ENCODE assay signal across 16 cellular contexts in the genomic region with DNA sequence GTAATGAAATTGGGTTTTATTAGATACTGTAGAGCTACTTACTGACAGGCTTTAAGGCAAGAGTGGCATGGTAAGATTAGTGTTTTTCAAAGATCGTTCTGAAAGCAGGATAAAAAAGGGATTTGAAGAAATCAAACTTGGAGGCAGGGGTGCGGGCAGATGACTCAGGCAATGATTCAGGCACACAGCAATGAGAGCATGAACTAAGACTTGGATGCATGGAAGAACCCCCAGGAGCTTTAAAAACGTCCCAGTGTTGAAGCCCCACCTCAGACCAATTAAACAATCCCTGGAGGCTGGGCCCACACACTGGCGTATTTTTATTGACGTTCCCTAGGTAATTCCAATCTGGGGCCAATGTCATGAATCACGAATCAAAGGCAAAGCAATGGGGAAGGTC.
DNase-seq lines count a peak whose midpoint lies in the region.
"Had no signal": no experiment of that assay in that cellular context is flagged by ENCODE, and none has a peak within 500 bp of the region (broad histone marks: within the 10 kb centered on the region; RNA-seq: fewer than 3 reads in every experiment).

No MANE protein-coding gene starts in this region.

- no peaks in the 10 kb centered on the region for H3K9me2 ChIP-seq in Karpas-422 (replicated peaks; ENCODE audit: insufficient read depth, low read length)

- POLR2A ChIA-PET in activated CD4-positive, alpha-beta memory T cell treated with anti-CD3 and anti-CD28 coated beads, Interleukin-2, amount 10 ng/mL, durations not matched to agents 7 days and 5 days (lab: Charles Lee) = no interaction called here
- POLR2A ChIA-PET in activated CD4-positive, alpha-beta memory T cell treated with anti-CD3 and anti-CD28 coated beads for 36 hours (lab: Charles Lee) = no interaction called here

- H3K27me3 ChIP-seq in Karpas-422 (ENCODE audit: low read length) = no peaks in the 10 kb centered on the region
- H3K27me3 ChIP-seq: thyroid gland had no signal

- H3K27ac ChIP-seq in Karpas-422 (ENCODE audit: low read length) = no peak overlapping the region
- H3K27ac ChIP-seq: C4-2B, psoas muscle, thyroid gland had no signal

- no peaks in the 10 kb centered on the region for H3K4me1 ChIP-seq in Karpas-422 (ENCODE audit: low read length)
- H3K4me1 ChIP-seq: psoas muscle, thyroid gland had no signal

- no peak overlapping the region for H3K27ac Mint-ChIP-seq in activated CD4-positive, alpha-beta memory T cell treated with anti-CD3 and anti-CD28 coated beads, Interleukin-2, amount 10 ng/mL, durations not matched to agents 7 days and 5 days
- no peak overlapping the region for H3K27ac Mint-ChIP-seq in activated CD4-positive, alpha-beta memory T cell treated with anti-CD3 and anti-CD28 coated beads for 36 hours
- H3K27ac Mint-ChIP-seq: brain had no signal

- no peaks in the 10 kb centered on the region for H3K9me3 ChIP-seq in Karpas-422 (ENCODE audit: low read length)
- H3K9me3 ChIP-seq: psoas muscle, thyroid gland had no signal

- H3K4me2 ChIP-seq in Karpas-422 (ENCODE audit: low read depth, low read length, poor library complexity, severe bottlenecking) = no peak overlapping the region

- CTCF ChIA-PET in activated CD4-positive, alpha-beta memory T cell treated with anti-CD3 and anti-CD28 coated beads, Interleukin-2, amount 10 ng/mL, durations not matched to agents 7 days and 5 days (lab: Charles Lee) = no interaction called here
- CTCF ChIA-PET in activated CD4-positive, alpha-beta memory T cell treated with anti-CD3 and anti-CD28 coated beads for 36 hours (lab: Charles Lee) = interaction anchor here (1.4 kb wide), 1 partner anchor 60 kb away, joined by 4 read pairs; no protein-coding TSS in a partner anchor

- no peaks in the 10 kb centered on the region for H3K9me3 Mint-ChIP-seq in activated CD4-positive, alpha-beta memory T cell treated with anti-CD3 and anti-CD28 coated beads, Interleukin-2, amount 10 ng/mL, durations not matched to agents 7 days and 5 days
- H3K9me3 Mint-ChIP-seq in activated CD4-positive, alpha-beta memory T cell treated with anti-CD3 and anti-CD28 coated beads for 36 hours = no peaks in the 10 kb centered on the region
- H3K9me3 Mint-ChIP-seq: brain had no signal

- no peak overlapping the region for H3K4me3 ChIP-seq in Karpas-422 (ENCODE audit: low read length)
- H3K4me3 ChIP-seq: psoas muscle, thyroid gland had no signal

- DNase-seq in AG20443 (ENCODE audit: low spot score) (peak; percentile 67), NCI-H226 (peak; percentile 70), dedifferentiated amniotic fluid mesenchymal stem cell (ENCODE audit: extremely low spot score) (peak; percentile 34), non-pigmented ciliary epithelial cell (ENCODE audit: low read depth) (peak; percentile 34), DMS153 (lab: John Stamatoyannopoulos, UW) (no peak), Karpas-422 (no peak)
- DNase-seq in activated CD4-positive, alpha-beta memory T cell treated with anti-CD3 and anti-CD28 coated beads, Interleukin-2, amount 10 ng/mL, durations not matched to agents 7 days and 5 days = no peak
- DNase-seq in activated CD4-positive, alpha-beta memory T cell treated with anti-CD3 and anti-CD28 coated beads for 36 hours = no peak
- DNase-seq: activated CD4-positive, alpha-beta T cell treated with anti-CD3 and anti-CD28 coated beads, Interleukin-2, amount 50 U/mL, for 1 hour; effector CD8-positive, alpha-beta T cell; psoas muscle; stimulated activated CD4-positive, alpha-beta T cell treated with anti-CD3 and anti-CD28 coated beads, Interleukin-1b, Interleukin-23, amount 100 ng/mL, for 48 hours; stimulated activated CD8-positive, alpha-beta memory T cell treated with anti-CD3 and anti-CD28 coated beads, Interleukin-4, amount 100 ng/mL, for 48 hours; thyroid gland had no signal

- no peaks in the 10 kb centered on the region for H3K4me1 Mint-ChIP-seq in activated CD4-positive, alpha-beta memory T cell treated with anti-CD3 and anti-CD28 coated beads, Interleukin-2, amount 10 ng/mL, durations not matched to agents 7 days and 5 days
- H3K4me1 Mint-ChIP-seq in activated CD4-positive, alpha-beta memory T cell treated with anti-CD3 and anti-CD28 coated beads for 36 hours (ENCODE audit: low read depth) = no peaks in the 10 kb centered on the region

- H3K79me2 ChIP-seq in Karpas-422 (ENCODE audit: low read length) = no peaks in the 10 kb centered on the region

- no peaks in the 10 kb centered on the region for H4K20me1 ChIP-seq in Karpas-422 (ENCODE audit: insufficient read depth, low read depth, low read length)

- H3K36me3 Mint-ChIP-seq in activated CD4-positive, alpha-beta memory T cell treated with anti-CD3 and anti-CD28 coated beads, Interleukin-2, amount 10 ng/mL, durations not matched to agents 7 days and 5 days (ENCODE audit: low read depth) = no peaks in the 10 kb centered on the region
- H3K36me3 Mint-ChIP-seq in activated CD4-positive, alpha-beta memory T cell treated with anti-CD3 and anti-CD28 coated beads for 36 hours = no peaks in the 10 kb centered on the region
- H3K36me3 Mint-ChIP-seq: brain had no signal

- no peak overlapping the region for H3K4me3 Mint-ChIP-seq in activated CD4-positive, alpha-beta memory T cell treated with anti-CD3 and anti-CD28 coated beads, Interleukin-2, amount 10 ng/mL, durations not matched to agents 7 days and 5 days
- H3K4me3 Mint-ChIP-seq in activated CD4-positive, alpha-beta memory T cell treated with anti-CD3 and anti-CD28 coated beads for 36 hours = no peak overlapping the region
- H3K4me3 Mint-ChIP-seq: brain had no signal

- no peaks in the 10 kb centered on the region for H3K36me3 ChIP-seq in Karpas-422 (ENCODE audit: insufficient read depth, low read length)
- H3K36me3 ChIP-seq: thyroid gland had no signal

- no peak overlapping the region for H2AFZ ChIP-seq in Karpas-422 (ENCODE audit: low read length)

- H3K9ac ChIP-seq in Karpas-422 (ENCODE audit: low read length) = no peak overlapping the region

- no peaks in the 10 kb centered on the region for H3K27me3 Mint-ChIP-seq in activated CD4-positive, alpha-beta memory T cell treated with anti-CD3 and anti-CD28 coated beads, Interleukin-2, amount 10 ng/mL, durations not matched to agents 7 days and 5 days
- peaks cover 2% of the 10 kb centered on the region for H3K27me3 Mint-ChIP-seq in activated CD4-positive, alpha-beta memory T cell treated with anti-CD3 and anti-CD28 coated beads for 36 hours

- intact Hi-C loops in activated CD4-positive, alpha-beta memory T cell treated with anti-CD3 and anti-CD28 coated beads for 36 hours (cut with micrococcal nuclease) = no loop called here

Comparison
In these comparisons a context has a peak if more than half of its experiments do, and no peak if none do; other contexts are left out.
1. DNase-seq: peak in AG20443 (single experiment), NCI-H226 (single experiment), dedifferentiated amniotic fluid mesenchymal stem cell (single experiment) and non-pigmented ciliary epithelial cell (single experiment); none in activated CD4-positive, alpha-beta memory T cell treated with anti-CD3 and anti-CD28 coated beads, Interleukin-2, amount 10 ng/mL, durations not matched to agents 7 days and 5 days (single experiment), activated CD4-positive, alpha-beta memory T cell treated with anti-CD3 and anti-CD28 coated beads for 36 hours (single experiment), DMS153 (single experiment) and Karpas-422 (single experiment).